ENCODE assay signal across 1 cellular context in the genomic region with DNA sequence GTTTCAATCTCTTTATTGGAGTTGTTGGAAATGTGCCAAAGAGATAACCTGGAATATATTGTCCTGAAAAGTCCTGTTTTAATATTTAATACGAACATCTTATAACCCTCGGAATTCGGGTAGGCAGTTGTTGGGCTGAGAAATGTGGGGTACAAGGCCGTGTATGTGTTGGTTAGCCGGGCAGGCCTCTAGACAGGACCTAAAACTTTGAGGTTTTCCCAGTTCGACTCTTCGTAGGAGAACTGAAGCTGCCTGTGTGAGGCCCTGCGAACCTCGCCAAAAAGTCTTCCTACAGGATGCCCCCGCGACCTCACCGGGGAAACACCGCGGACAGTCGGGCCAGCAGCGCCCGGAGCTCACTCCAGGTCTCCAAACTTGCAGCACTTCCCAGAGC.
TF ChIP-seq lines count a peak whose summit lies in the region.

No MANE protein-coding gene starts in this region.

TF ChIP-seq in GM12878, 131 proteins besides CTCF, POLR2A, EP300 and RAD21 (continued from another document):
- TF ChIP-seq, protein P1, sequence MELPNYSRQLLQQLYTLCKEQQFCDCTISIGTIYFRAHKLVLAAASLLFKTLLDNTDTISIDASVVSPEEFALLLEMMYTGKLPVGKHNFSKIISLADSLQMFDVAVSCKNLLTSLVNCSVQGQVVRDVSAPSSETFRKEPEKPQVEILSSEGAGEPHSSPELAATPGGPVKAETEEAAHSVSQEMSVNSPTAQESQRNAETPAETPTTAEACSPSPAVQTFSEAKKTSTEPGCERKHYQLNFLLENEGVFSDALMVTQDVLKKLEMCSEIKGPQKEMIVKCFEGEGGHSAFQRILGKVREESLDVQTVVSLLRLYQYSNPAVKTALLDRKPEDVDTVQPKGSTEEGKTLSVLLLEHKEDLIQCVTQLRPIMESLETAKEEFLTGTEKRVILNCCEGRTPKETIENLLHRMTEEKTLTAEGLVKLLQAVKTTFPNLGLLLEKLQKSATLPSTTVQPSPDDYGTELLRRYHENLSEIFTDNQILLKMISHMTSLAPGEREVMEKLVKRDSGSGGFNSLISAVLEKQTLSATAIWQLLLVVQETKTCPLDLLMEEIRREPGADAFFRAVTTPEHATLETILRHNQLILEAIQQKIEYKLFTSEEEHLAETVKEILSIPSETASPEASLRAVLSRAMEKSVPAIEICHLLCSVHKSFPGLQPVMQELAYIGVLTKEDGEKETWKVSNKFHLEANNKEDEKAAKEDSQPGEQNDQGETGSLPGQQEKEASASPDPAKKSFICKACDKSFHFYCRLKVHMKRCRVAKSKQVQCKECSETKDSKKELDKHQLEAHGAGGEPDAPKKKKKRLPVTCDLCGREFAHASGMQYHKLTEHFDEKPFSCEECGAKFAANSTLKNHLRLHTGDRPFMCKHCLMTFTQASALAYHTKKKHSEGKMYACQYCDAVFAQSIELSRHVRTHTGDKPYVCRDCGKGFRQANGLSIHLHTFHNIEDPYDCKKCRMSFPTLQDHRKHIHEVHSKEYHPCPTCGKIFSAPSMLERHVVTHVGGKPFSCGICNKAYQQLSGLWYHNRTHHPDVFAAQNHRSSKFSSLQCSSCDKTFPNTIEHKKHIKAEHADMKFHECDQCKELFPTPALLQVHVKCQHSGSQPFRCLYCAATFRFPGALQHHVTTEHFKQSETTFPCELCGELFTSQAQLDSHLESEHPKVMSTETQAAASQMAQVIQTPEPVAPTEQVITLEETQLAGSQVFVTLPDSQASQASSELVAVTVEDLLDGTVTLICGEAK (IDR thresholded peaks at IDR 0.05; ENCODE audit: borderline replicate concordance), result no peak
